19 cellular contexts compared by ENCODE assay signal in the genomic region with DNA sequence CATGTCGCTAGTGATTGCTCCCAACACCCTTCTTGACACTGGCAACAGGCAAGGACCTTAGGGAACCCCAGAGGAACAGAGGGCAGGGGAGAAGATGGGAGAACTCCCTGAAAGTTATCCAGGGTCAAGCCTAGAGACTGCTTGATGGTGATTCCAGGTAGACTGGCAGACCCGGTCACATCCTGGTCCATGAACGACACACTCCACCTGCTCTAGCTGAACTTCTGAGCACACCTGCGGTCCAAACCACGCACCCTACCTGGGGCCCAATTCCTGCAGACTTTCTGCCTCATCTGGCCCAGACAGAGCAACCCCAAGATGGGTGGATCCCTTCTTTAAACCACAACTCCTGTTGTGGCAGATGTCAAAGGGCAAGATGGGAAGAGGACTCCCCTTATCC.
"Had no signal": no experiment of that assay in that cellular context is flagged by ENCODE, and none has a peak within 500 bp of the region (broad histone marks: within the 10 kb centered on the region; RNA-seq: fewer than 3 reads in every experiment).

No MANE protein-coding gene starts in this region.

- H3K27ac Mint-ChIP-seq: immature natural killer cell; nephron progenitor cell; stimulated activated naive B cell treated with anti-CD40 and anti-IgM and Interleukin-4, amounts not matched to agents 10 μg/mL and 1 μg/mL and 100 μg/mL, for 72 hours; stimulated activated naive CD8-positive, alpha-beta T cell treated with anti-CD3 and anti-CD28 coated beads, Interleukin-15, Interleukin-2, amounts not matched to agents 100 ng/mL and 50 ng/mL, for 24 hours had no signal

- H3K4me3 ChIP-seq: lower lobe of right lung, prostate gland, right atrium auricular region, thoracic aorta, transverse colon, upper lobe of right lung, uterus had no signal

- H3K27me3 Mint-ChIP-seq: effector memory CD8-positive, alpha-beta T cell; naive thymus-derived CD8-positive, alpha-beta T cell; stimulated activated naive B cell treated with anti-CD40 and anti-IgM and Interleukin-4, amounts not matched to agents 10 μg/mL and 1 μg/mL and 100 μg/mL, for 72 hours; stimulated activated naive CD8-positive, alpha-beta T cell treated with anti-CD3 and anti-CD28 coated beads, Interleukin-15, Interleukin-2, amounts not matched to agents 100 ng/mL and 50 ng/mL, for 24 hours had no signal

- H3K27me3 ChIP-seq: right atrium auricular region, transverse colon, upper lobe of right lung, uterus had no signal

- H3K4me3 Mint-ChIP-seq: effector memory CD8-positive, alpha-beta T cell; immature natural killer cell; naive thymus-derived CD8-positive, alpha-beta T cell; nephron progenitor cell; stimulated activated naive B cell treated with anti-CD40 and anti-IgM and Interleukin-4, amounts not matched to agents 10 μg/mL and 1 μg/mL and 100 μg/mL, for 72 hours; stimulated activated naive CD8-positive, alpha-beta T cell treated with anti-CD3 and anti-CD28 coated beads, Interleukin-15, Interleukin-2, amounts not matched to agents 100 ng/mL and 50 ng/mL, for 24 hours had no signal

- H3K4me1 Mint-ChIP-seq: immature natural killer cell; naive thymus-derived CD8-positive, alpha-beta T cell; stimulated activated naive B cell treated with anti-CD40 and anti-IgM and Interleukin-4, amounts not matched to agents 10 μg/mL and 1 μg/mL and 100 μg/mL, for 72 hours had no signal

- H3K9me3 Mint-ChIP-seq: effector memory CD8-positive, alpha-beta T cell; immature natural killer cell; naive thymus-derived CD8-positive, alpha-beta T cell; nephron progenitor cell; stimulated activated naive B cell treated with anti-CD40 and anti-IgM and Interleukin-4, amounts not matched to agents 10 μg/mL and 1 μg/mL and 100 μg/mL, for 72 hours; stimulated activated naive CD8-positive, alpha-beta T cell treated with anti-CD3 and anti-CD28 coated beads, Interleukin-15, Interleukin-2, amounts not matched to agents 100 ng/mL and 50 ng/mL, for 24 hours had no signal

- H3K9me3 ChIP-seq: lower lobe of right lung, prostate gland, right atrium auricular region, thoracic aorta, transverse colon, upper lobe of right lung, uterus had no signal

- DNase-seq: cortex of kidney; effector memory CD8-positive, alpha-beta T cell; hypothalamus; immature natural killer cell; left ventricle myocardium superior; lower lobe of right lung; naive thymus-derived CD8-positive, alpha-beta T cell; nephron progenitor cell; stimulated activated CD4-positive, alpha-beta T cell treated with anti-CD3 and anti-CD28 coated beads, Interleukin-2, amount 100 ng/mL, for 24 hours; stimulated activated CD4-positive, alpha-beta T cell treated with anti-CD3 and anti-CD28 coated beads, Interleukin-4, amount 100 ng/mL, for 4 hours; stimulated activated naive B cell treated with anti-CD40 and anti-IgM and Interleukin-4, amounts not matched to agents 10 μg/mL and 1 μg/mL and 100 μg/mL, for 72 hours; transverse colon; uterus had no signal

- H3K27ac ChIP-seq: lower lobe of right lung, parathyroid adenoma, prostate gland, right atrium auricular region, thoracic aorta, transverse colon, upper lobe of right lung, uterus had no signal

- H3K36me3 Mint-ChIP-seq: immature natural killer cell had no signal

- H3K36me3 ChIP-seq: prostate gland, uterus had no signal

- H3K4me1 ChIP-seq: lower lobe of right lung, parathyroid adenoma, prostate gland, right atrium auricular region, transverse colon, upper lobe of right lung, uterus had no signal
